Comparison of ENCODE assay signal across 18 cellular contexts in the genomic region with DNA sequence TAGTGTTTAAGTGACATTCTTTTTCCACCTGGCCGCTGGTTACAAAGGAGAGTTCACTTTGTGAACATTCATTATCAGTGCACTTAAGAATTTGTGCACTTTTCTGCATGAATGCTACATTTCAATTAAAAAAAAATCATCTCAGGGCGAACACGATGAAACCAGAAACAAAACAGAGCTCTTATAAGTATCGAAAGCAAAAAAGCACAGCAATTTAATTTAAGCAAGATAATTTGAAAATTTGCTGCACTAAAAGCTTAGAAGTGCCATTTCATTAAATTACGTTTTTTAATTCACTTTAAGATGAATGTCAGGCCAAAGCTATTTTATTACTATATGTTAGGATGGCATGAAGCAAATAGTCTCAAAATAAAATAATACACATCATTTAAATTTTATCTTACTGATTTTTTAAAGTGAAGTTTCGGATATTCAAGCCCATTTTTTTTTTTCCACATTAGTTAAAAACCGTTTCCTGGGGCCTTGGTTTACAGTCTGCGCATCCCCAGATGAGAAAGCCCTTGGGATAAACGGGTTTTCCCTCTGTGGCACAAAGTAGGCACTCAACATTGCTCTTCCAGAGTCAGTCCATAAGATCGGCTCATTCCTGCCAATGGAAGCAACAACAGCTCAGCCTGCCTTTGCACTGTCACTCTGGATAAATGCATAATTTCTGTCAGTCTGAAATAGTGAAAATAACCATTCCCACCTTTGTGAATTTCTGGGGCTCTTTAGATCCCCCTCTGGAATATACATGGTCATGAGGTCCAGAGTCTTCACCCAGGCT.
DNase-seq lines count a peak whose midpoint lies in the region; ATAC-seq and TF ChIP-seq lines count a peak whose summit lies in the region.
"Had no signal": no experiment of that assay in that cellular context is flagged by ENCODE, and none has a peak within 500 bp of the region (broad histone marks: within the 10 kb centered on the region; RNA-seq: fewer than 3 reads in every experiment).

No MANE protein-coding gene starts in this region.

- CTCF ChIA-PET in activated CD4-positive, alpha-beta T cell treated with anti-CD3 and anti-CD28 coated beads for 36 hours (lab: Charles Lee), result interaction anchor here (0.7 to 1.1 kb wide), 7 partner anchors 9 to 217 kb away, joined by 3 to 5 read pairs (median 3); no protein-coding TSS in a partner anchor

- H3K27ac Mint-ChIP-seq in activated CD4-positive, alpha-beta T cell treated with anti-CD3 and anti-CD28 coated beads for 36 hours, result peak overlapping the region; percentile 90
- H3K27ac Mint-ChIP-seq in activated naive CD8-positive, alpha-beta T cell treated with anti-CD3 and anti-CD28 coated beads, Interleukin-2, amount 50 U/mL, for 24 hours, result peak overlapping the region; percentile 82

- H3K4me3 Mint-ChIP-seq in activated CD4-positive, alpha-beta T cell treated with anti-CD3 and anti-CD28 coated beads for 36 hours, result peak overlapping the region; percentile 47
- peak overlapping the region; percentile 74 for H3K4me3 Mint-ChIP-seq in activated naive CD8-positive, alpha-beta T cell treated with anti-CD3 and anti-CD28 coated beads, Interleukin-2, amount 50 U/mL, for 24 hours

- no peaks in the 10 kb centered on the region for H3K36me3 ChIP-seq in KMS-11 (ENCODE audit: insufficient read depth)
- H3K36me3 ChIP-seq: ovary had no signal

- TF ChIP-seq CTCF in KMS-11 (conservative IDR thresholded peaks at IDR 0.05; ENCODE audit: low read depth, low read length), result no peak

- H3K27me3 Mint-ChIP-seq in activated CD4-positive, alpha-beta T cell treated with anti-CD3 and anti-CD28 coated beads for 36 hours, result no peaks in the 10 kb centered on the region
- no peaks in the 10 kb centered on the region for H3K27me3 Mint-ChIP-seq in activated naive CD8-positive, alpha-beta T cell treated with anti-CD3 and anti-CD28 coated beads, Interleukin-2, amount 50 U/mL, for 24 hours

- H3K79me2 ChIP-seq in KMS-11 (ENCODE audit: insufficient read depth, low read depth), result peaks cover 8% of the 10 kb centered on the region; the same call in 1 of the 2 replicates

- no peaks in the 10 kb centered on the region for H3K9me3 Mint-ChIP-seq in activated CD4-positive, alpha-beta T cell treated with anti-CD3 and anti-CD28 coated beads for 36 hours (ENCODE audit: low read depth)
- no peaks in the 10 kb centered on the region for H3K9me3 Mint-ChIP-seq in activated naive CD8-positive, alpha-beta T cell treated with anti-CD3 and anti-CD28 coated beads, Interleukin-2, amount 50 U/mL, for 24 hours

- no peak for DNase-seq in activated CD4-positive, alpha-beta T cell treated with anti-CD3 and anti-CD28 coated beads for 36 hours
- no peak for DNase-seq in activated CD4-positive, alpha-beta T cell treated with anti-CD3 and anti-CD28 coated beads, Interleukin-2, amount 50 U/mL, for 1 hour
- DNase-seq in activated naive CD8-positive, alpha-beta T cell treated with anti-CD3 and anti-CD28 coated beads, Interleukin-2, amount 50 U/mL, for 24 hours, result no peak
- no peak for DNase-seq in GOT3 (lab: John Stamatoyannopoulos, UW)
- no peak for DNase-seq in erythroblast (lab: John Stamatoyannopoulos, UW)
- no peak for DNase-seq in NCI-H2081 treated with DMSO at 0.1 percent for 48 hours (lab: John Stamatoyannopoulos, UW)
- DNase-seq: anterior cingulate cortex, COR-L47, HCEC 1CT, midbrain, NCI-H1048, NCI-H226, ovary, SIG-M5 had no signal

- H3K4me3 ChIP-seq in KMS-11 (IDR thresholded peaks at IDR 0.05; ENCODE audit: insufficient read depth, low read depth, low read length) (no peak overlapping the region), skin epidermis (peak overlapping the region in 3 of 7 experiments; percentile 6 to 9 (median 9))
- H3K4me3 ChIP-seq: A549, ovary, smooth muscle cell had no signal

- peak overlapping the region; percentile 89; the same call in 1 of the 2 replicates for H3K27ac ChIP-seq in KMS-11
- peak overlapping the region in 12 of 21 experiments; percentile 7 to 73 (median 42) for H3K27ac ChIP-seq in skin epidermis
- H3K27ac ChIP-seq: A549, ovary had no signal

- peaks cover 53% of the 10 kb centered on the region for H3K4me1 ChIP-seq in KMS-11 (ENCODE audit: low read depth, poor library complexity, severe bottlenecking)
- H3K4me1 ChIP-seq: A549 had no signal

- ATAC-seq in activated CD4-positive, alpha-beta T cell treated with anti-CD3 and anti-CD28 coated beads for 36 hours, result no peak
- ATAC-seq in activated naive CD8-positive, alpha-beta T cell treated with anti-CD3 and anti-CD28 coated beads, Interleukin-2, amount 50 U/mL, for 24 hours, result no peak
- ATAC-seq: A549 had no signal

- POLR2A ChIA-PET in activated CD4-positive, alpha-beta T cell treated with anti-CD3 and anti-CD28 coated beads for 36 hours (lab: Charles Lee), result no interaction called here

- H3K4me1 Mint-ChIP-seq in activated CD4-positive, alpha-beta T cell treated with anti-CD3 and anti-CD28 coated beads for 36 hours, result peaks cover 69% of the 10 kb centered on the region
- H3K4me1 Mint-ChIP-seq in activated naive CD8-positive, alpha-beta T cell treated with anti-CD3 and anti-CD28 coated beads, Interleukin-2, amount 50 U/mL, for 24 hours, result peaks cover 74% of the 10 kb centered on the region

- TF ChIP-seq POLR2A in erythroblast (IDR thresholded peaks at IDR 0.05; ENCODE audit: low read length), result no peak

- H4K20me1 ChIP-seq in KMS-11 (ENCODE audit: insufficient read depth), result no peaks in the 10 kb centered on the region

- intact Hi-C loops in activated CD4-positive, alpha-beta T cell treated with anti-CD3 and anti-CD28 coated beads for 36 hours (cut with DNase I, micrococcal nuclease), result no loop called here

- H3K36me3 Mint-ChIP-seq in activated CD4-positive, alpha-beta T cell treated with anti-CD3 and anti-CD28 coated beads for 36 hours (ENCODE audit: low read depth), result peaks cover 54% of the 10 kb centered on the region
- peaks cover 56% of the 10 kb centered on the region for H3K36me3 Mint-ChIP-seq in activated naive CD8-positive, alpha-beta T cell treated with anti-CD3 and anti-CD28 coated beads, Interleukin-2, amount 50 U/mL, for 24 hours (ENCODE audit: low read depth)

- peak overlapping the region; percentile 46; the same call in 1 of the 2 replicates for H2AFZ ChIP-seq in KMS-11 (ENCODE audit: low read depth)

- H3K9ac ChIP-seq in KMS-11, result peak overlapping the region; percentile 35; the same call in 1 of the 2 replicates

- no peaks in the 10 kb centered on the region for H3K27me3 ChIP-seq in KMS-11 (ENCODE audit: insufficient read depth, low read depth)
- H3K27me3 ChIP-seq: ovary had no signal

- peak overlapping the region; percentile 97 for H3K4me2 ChIP-seq in KMS-11
- H3K4me2 ChIP-seq: A549, smooth muscle cell had no signal
